ENCODE assay signal across 1 cellular context in the genomic region with DNA sequence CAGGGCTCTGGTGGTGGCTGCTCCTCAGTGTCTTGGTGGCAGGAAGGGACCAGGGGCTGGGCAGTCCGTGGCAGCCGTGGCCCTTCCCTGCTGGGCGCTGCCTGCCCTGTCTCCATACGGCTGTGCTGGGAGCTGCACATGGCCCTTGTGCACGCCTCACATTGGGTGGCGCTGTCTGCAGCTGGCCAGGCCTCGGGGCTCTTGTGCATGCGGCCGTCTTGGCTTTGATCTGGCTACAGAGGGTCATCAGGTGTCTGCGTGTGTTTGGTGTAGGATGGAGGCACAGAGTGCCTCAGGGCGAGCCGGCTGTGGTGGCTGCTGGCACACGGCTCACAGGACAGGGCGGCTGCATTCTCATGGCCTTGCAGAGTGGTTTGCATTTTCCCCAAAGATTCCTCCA.
TF ChIP-seq lines count a peak whose summit lies in the region.

No MANE protein-coding gene starts in this region.

TF ChIP-seq in GM23338, 12 proteins besides CTCF, POLR2A, EP300 and RAD21 (continued from another document):
- TF ChIP-seq REST (IDR thresholded peaks at IDR 0.05; ENCODE audit: unreplicated experiment): no peak
